In genomic region chr5:142070000-142070399, GRCh38 we compare ENCODE assay signal across 19 cellular contexts.
"Had no signal": no experiment of that assay in that cellular context is flagged by ENCODE, and none has a peak within 500 bp of the region (broad histone marks: within the 10 kb centered on the region; RNA-seq: fewer than 3 reads in every experiment).

No MANE protein-coding gene starts in this region.

- DNase-seq: effector memory CD4-positive, alpha-beta T cell; heart right ventricle; hypothalamus; kidney glomerular epithelial cell; mammary epithelial cell; naive thymus-derived CD4-positive, alpha-beta T cell; nephron progenitor cell; sigmoid colon; stimulated activated naive CD4-positive, alpha-beta T cell; stomach; substantia nigra; trophoblast cell had no signal

- H3K36me3 ChIP-seq: heart right ventricle, neutrophil, right atrium auricular region, sigmoid colon, stomach had no signal

- H3K9me3 ChIP-seq: heart right ventricle, neutrophil, right atrium auricular region, sigmoid colon, stomach had no signal

- ATAC-seq: esophagus mucosa; heart right ventricle; naive thymus-derived CD4-positive, alpha-beta T cell had no signal

- H3K27me3 ChIP-seq: heart right ventricle, right atrium auricular region, sigmoid colon, stomach had no signal

- H3K27ac ChIP-seq: heart right ventricle, neutrophil, right atrium auricular region, sigmoid colon, skin epidermis, stomach had no signal

- H3K4me3 ChIP-seq: heart right ventricle, right atrium auricular region, sigmoid colon, skin epidermis, stomach had no signal

- FAIRE-seq: endometrium, frontal cortex, islet of Langerhans had no signal

- H3K4me1 ChIP-seq: sigmoid colon had no signal
